In genomic region chr14:95183532-95184412, GRCh38 we compare ENCODE assay signal across 14 cellular contexts. TPM values are rescaled to one million over a fixed set of nuclear protein-coding genes. Genes with fewer than 3 reads are reported as not detected.
DNase-seq lines count a peak whose midpoint lies in the region; ATAC-seq and TF ChIP-seq lines count a peak whose summit lies in the region.
"Had no signal": no experiment of that assay in that cellular context is flagged by ENCODE, and none has a peak within 500 bp of the region (broad histone marks: within the 10 kb centered on the region; RNA-seq: fewer than 3 reads in every experiment).

No MANE protein-coding gene starts in this region.

- H3K79me1 ChIP-seq in trophoblast cell (ENCODE audit: low read length) = no peaks in the 10 kb centered on the region

- H3K36me3 Mint-ChIP-seq in activated CD4-positive, alpha-beta T cell treated with anti-CD3 and anti-CD28 coated beads, Interleukin-2, amount 10 ng/mL, durations not matched to agents 7 days and 5 days (ENCODE audit: low read depth) = no peaks in the 10 kb centered on the region

- no peak overlapping the region for H3K4me2 ChIP-seq in trophoblast cell (ENCODE audit: low read length)

- H3K4me3 Mint-ChIP-seq in activated CD4-positive, alpha-beta T cell treated with anti-CD3 and anti-CD28 coated beads, Interleukin-2, amount 10 ng/mL, durations not matched to agents 7 days and 5 days = no peak overlapping the region
- H3K4me3 Mint-ChIP-seq: central memory CD8-positive, alpha-beta T cell; H9 had no signal

- no peaks in the 10 kb centered on the region for H3K4me1 Mint-ChIP-seq in activated CD4-positive, alpha-beta T cell treated with anti-CD3 and anti-CD28 coated beads, Interleukin-2, amount 10 ng/mL, durations not matched to agents 7 days and 5 days
- H3K4me1 Mint-ChIP-seq: central memory CD8-positive, alpha-beta T cell had no signal

- no peak overlapping the region for H3K14ac ChIP-seq in trophoblast cell (ENCODE audit: low read length)

- DNase-seq in adrenal gland (no peak), right cardiac atrium (no peak), sciatic nerve (ENCODE audit: low spot score) (no peak), trophoblast cell (no peak), head of caudate nucleus (no peak)
- no peak for DNase-seq in activated CD4-positive, alpha-beta T cell treated with anti-CD3 and anti-CD28 coated beads, Interleukin-2, amount 10 ng/mL, durations not matched to agents 7 days and 5 days
- DNase-seq: H9; NCI-H345; stimulated activated CD4-positive, alpha-beta T cell treated with anti-CD3 and anti-CD28 coated beads, Interleukin-2, amount 100 ng/mL, for 24 hours; stimulated activated naive CD8-positive, alpha-beta T cell treated with anti-CD3 and anti-CD28 coated beads, Interleukin-15, Interleukin-2, amounts not matched to agents 100 U/mL and 50 U/mL, for 24 hours; WERI-Rb-1 had no signal

- POLR2A ChIA-PET in activated CD4-positive, alpha-beta T cell treated with anti-CD3 and anti-CD28 coated beads, Interleukin-2, amount 10 ng/mL, durations not matched to agents 7 days and 5 days (lab: Charles Lee) = no interaction called here

- no peak for TF ChIP-seq POLR2A in adrenal gland (IDR thresholded peaks at IDR 0.05)

- no peaks in the 10 kb centered on the region for H3K79me2 ChIP-seq in trophoblast cell (ENCODE audit: control insufficient read depth, insufficient read depth, low read length, poor library complexity)

- H2BK5ac ChIP-seq in trophoblast cell (ENCODE audit: low read depth, low read length, poor library complexity) = no peak overlapping the region

- H3K27ac Mint-ChIP-seq in activated CD4-positive, alpha-beta T cell treated with anti-CD3 and anti-CD28 coated beads, Interleukin-2, amount 10 ng/mL, durations not matched to agents 7 days and 5 days = no peak overlapping the region
- H3K27ac Mint-ChIP-seq: H9 had no signal

- H3K36me3 ChIP-seq in adrenal gland (replicated peaks in 1 of 2) = no peaks in the 10 kb centered on the region
- no peaks in the 10 kb centered on the region for H3K36me3 ChIP-seq in trophoblast cell (ENCODE audit: control insufficient read depth in 1 of 2, insufficient read depth in 2 of 2, low read length in 2 of 2)
- H3K36me3 ChIP-seq: WERI-Rb-1 had no signal

- no peak overlapping the region for H2AFZ ChIP-seq in trophoblast cell (ENCODE audit: insufficient read depth, low read length, poor library complexity)

- no peak overlapping the region for H4K91ac ChIP-seq in trophoblast cell (ENCODE audit: low read depth, low read length)

- H3K27ac ChIP-seq in adrenal gland (peak overlapping the region in 3 of 5 donors; percentile 24 to 84 (median 78)), right cardiac atrium (ENCODE audit: low read length) (peak overlapping the region; percentile 85), trophoblast cell (ENCODE audit: low read depth, low read length) (no peak overlapping the region)
- H3K27ac ChIP-seq: WERI-Rb-1 had no signal

- no peak for TF ChIP-seq CTCF in adrenal gland (IDR thresholded peaks at IDR 0.05)

- H3K27me3 Mint-ChIP-seq in activated CD4-positive, alpha-beta T cell treated with anti-CD3 and anti-CD28 coated beads, Interleukin-2, amount 10 ng/mL, durations not matched to agents 7 days and 5 days = peaks cover 29% of the 10 kb centered on the region

- H3K4me3 ChIP-seq in adrenal gland (no peak overlapping the region), right cardiac atrium (ENCODE audit: low read length) (no peak overlapping the region), trophoblast cell (ENCODE audit: low read depth, low read length) (no peak overlapping the region)

- peaks cover 6% of the 10 kb centered on the region for H3K9me3 Mint-ChIP-seq in activated CD4-positive, alpha-beta T cell treated with anti-CD3 and anti-CD28 coated beads, Interleukin-2, amount 10 ng/mL, durations not matched to agents 7 days and 5 days
- H3K9me3 Mint-ChIP-seq: central memory CD8-positive, alpha-beta T cell had no signal

- H3K4ac ChIP-seq in trophoblast cell (ENCODE audit: low read depth, low read length) = no peak overlapping the region

- no peak overlapping the region for H3K18ac ChIP-seq in trophoblast cell (ENCODE audit: low read length)

- no peak overlapping the region for H2BK120ac ChIP-seq in trophoblast cell (ENCODE audit: insufficient read depth, low read length, poor library complexity)

- H3K23ac ChIP-seq in trophoblast cell (ENCODE audit: low read length) = no peak overlapping the region

- H3K9me3 ChIP-seq in adrenal gland (replicated peaks in 1 of 3) = no peaks in the 10 kb centered on the region
- H3K9me3 ChIP-seq in right cardiac atrium (ENCODE audit: control insufficient read depth, low read length) = no peaks in the 10 kb centered on the region
- H3K9me3 ChIP-seq in trophoblast cell (ENCODE audit: insufficient read depth, low read depth, low read length) = no peaks in the 10 kb centered on the region

- ATAC-seq in GM18498 (IDR thresholded peaks at IDR 0.05; ENCODE audit: unreplicated experiment) = peak; percentile 66
- peak in 1 of 2 donors; percentile 21 for ATAC-seq in right cardiac atrium
- peak; percentile 1 for ATAC-seq in sciatic nerve
- ATAC-seq in GM21515 (IDR thresholded peaks at IDR 0.05; ENCODE audit: unreplicated experiment) = no peak
- ATAC-seq: stimulated activated naive CD8-positive, alpha-beta T cell treated with anti-CD3 and anti-CD28 coated beads, Interleukin-15, Interleukin-2, amounts not matched to agents 100 U/mL and 50 U/mL, for 24 hours had no signal

- H4K12ac ChIP-seq in trophoblast cell (ENCODE audit: low read depth, low read length) = no peak overlapping the region

- no peak overlapping the region for H3K9ac ChIP-seq in trophoblast cell (ENCODE audit: low read length)

- WGBS in adrenal gland, 4 donors = 58 to 65% (median 62%) methylated on average over 6 of the region's 6 CpGs
- 56% methylated on average over 6 of the region's 6 CpGs for WGBS in right cardiac atrium
- WGBS in trophoblast cell (ENCODE audit: extremely low coverage, insufficient coverage, insufficient read length) = no CpG with 5 or more reads among the region's 6 CpGs

- H3K4me1 ChIP-seq in adrenal gland (replicated peaks in 1 of 2) (peaks cover 0 to 25% of the 10 kb centered on the region in 2 donors), right cardiac atrium (ENCODE audit: control insufficient read depth, insufficient read depth, low read length) (peaks cover 13% of the 10 kb centered on the region), trophoblast cell (ENCODE audit: control insufficient read depth in 1 of 2, insufficient read depth in 2 of 2, low read length in 2 of 2) (peaks cover 11% of the 10 kb centered on the region in 2 experiments)

- intact Hi-C loops in adrenal gland (cut with DNase I) = no loop called here
- intact Hi-C loops in right cardiac atrium (cut with DNase I) = no loop called here
- intact Hi-C loops in sciatic nerve (cut with DNase I) = no loop called here
- intact Hi-C loops in head of caudate nucleus (cut with DNase I) = no loop called here

- no peak overlapping the region for H2BK12ac ChIP-seq in trophoblast cell (ENCODE audit: low read length)

- H4K8ac ChIP-seq in trophoblast cell (ENCODE audit: low read depth, low read length) = no peak overlapping the region

- CTCF ChIA-PET in activated CD4-positive, alpha-beta T cell treated with anti-CD3 and anti-CD28 coated beads, Interleukin-2, amount 10 ng/mL, durations not matched to agents 7 days and 5 days (lab: Charles Lee) = interaction anchor here (0.6 kb wide), 1 partner anchor 254 kb away, joined by 3 read pairs; no protein-coding TSS in a partner anchor

- no peak overlapping the region for H2AK5ac ChIP-seq in trophoblast cell (ENCODE audit: low read length)

- H3K27me3 ChIP-seq in adrenal gland = no peaks in the 10 kb centered on the region
- H3K27me3 ChIP-seq in right cardiac atrium (ENCODE audit: control insufficient read depth, insufficient read depth) = no peaks in the 10 kb centered on the region
- no peaks in the 10 kb centered on the region for H3K27me3 ChIP-seq in trophoblast cell (ENCODE audit: insufficient read depth, low read length)

RNA-seq across cellular contexts. Expression of gene DICER1, which starts 26.4 kb away (rescaled TPM):
- total RNA-seq in adrenal gland (10 to 100 TPM; 15.3 to 69.4 (median 43.8) TPM), right cardiac atrium (10 to 100 TPM; 22.7 to 30.4 (median 25.9) TPM), sciatic nerve (92.0 TPM)
- polyA plus RNA-seq in adrenal gland (10 to 100 TPM in 2 of 3 donors, 1 to 10 TPM in 1; 7.1 to 22.8 (median 11.5) TPM), right cardiac atrium (6.8 TPM)
- total RNA-seq in activated CD4-positive, alpha-beta T cell treated with anti-CD3 and anti-CD28 coated beads, Interleukin-2, amount 10 ng/mL, durations not matched to agents 7 days and 5 days = 10 to 100 TPM; 54.4 to 63.6 TPM
- polyA plus RNA-seq in trophoblast cell (2013) = 91.5 and 95.6 TPM in 2 replicates
